In the genomic region with DNA sequence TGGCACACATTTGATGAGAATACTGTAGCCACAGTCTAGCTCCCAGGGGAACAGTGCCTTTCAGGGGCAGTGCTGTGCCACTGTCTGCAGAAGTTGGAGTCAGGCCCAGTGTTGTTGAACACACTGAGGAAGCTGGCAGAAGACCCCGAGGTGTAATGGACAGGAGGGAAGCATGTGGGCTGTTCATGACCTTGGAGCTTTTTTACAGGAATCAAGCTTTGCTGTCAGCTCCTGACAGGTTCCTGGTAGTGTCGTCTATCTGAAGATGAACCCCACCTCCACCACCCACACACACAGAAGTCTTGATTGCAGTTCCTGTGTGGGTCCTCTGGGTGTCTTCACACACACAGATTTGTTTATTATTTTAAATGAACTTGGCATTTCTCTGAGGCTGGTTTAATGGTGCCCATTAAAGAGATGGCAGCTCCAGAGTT, we compare ENCODE assay signal across 8 cellular contexts. TPM values are rescaled to one million over a fixed set of nuclear protein-coding genes. Genes with fewer than 3 reads are reported as not detected.
DNase-seq lines count a peak whose midpoint lies in the region; ATAC-seq and TF ChIP-seq lines count a peak whose summit lies in the region.

No MANE protein-coding gene starts in this region.

- H3K27ac Mint-ChIP-seq in CD8-positive, alpha-beta memory T cell = peak overlapping the region; percentile 78 to 96 (median 87)
- peak overlapping the region; percentile 83 for H3K27ac Mint-ChIP-seq in activated naive CD8-positive, alpha-beta T cell treated with anti-CD3 and anti-CD28 coated beads for 36 hours

- no peaks in the 10 kb centered on the region for H3K36me3 ChIP-seq in CD8-positive, alpha-beta memory T cell (ENCODE audit: insufficient read depth, low read length)
- no peaks in the 10 kb centered on the region for H3K36me3 ChIP-seq in prostate gland

- no peaks in the 10 kb centered on the region for H3K9me3 Mint-ChIP-seq in CD8-positive, alpha-beta memory T cell
- peaks cover 2% of the 10 kb centered on the region for H3K9me3 Mint-ChIP-seq in activated naive CD8-positive, alpha-beta T cell treated with anti-CD3 and anti-CD28 coated beads for 36 hours

- peak in 4 of 5 donors; percentile 36 to 69 (median 64) for DNase-seq in CD8-positive, alpha-beta memory T cell
- peak; percentile 47 for DNase-seq in NOMO-1 treated with dmso at 0.1 percent for 144 hours (lab: John Stamatoyannopoulos, UW; ENCODE audit: unreplicated experiment)
- DNase-seq in activated naive CD8-positive, alpha-beta T cell treated with anti-CD3 and anti-CD28 coated beads for 36 hours = peak; percentile 63
- no peak for DNase-seq in left lobe of liver (ENCODE audit: low spot score)
- no peak for DNase-seq in NCI-H1048 (lab: John Stamatoyannopoulos, UW)
- DNase-seq in prostate gland (ENCODE audit: low spot score) = no peak

- 33% methylated on average over 2 of the region's 2 CpGs for WGBS in prostate gland

- peak overlapping the region; percentile 20 for H3K27ac ChIP-seq in CD8-positive, alpha-beta memory T cell (ENCODE audit: low read depth, low read length)
- H3K27ac ChIP-seq in prostate gland = no peak overlapping the region

- H3K4me1 ChIP-seq in CD8-positive, alpha-beta memory T cell (ENCODE audit: insufficient read depth, low read length) = peaks cover 94% of the 10 kb centered on the region
- no peaks in the 10 kb centered on the region for H3K4me1 ChIP-seq in prostate gland (replicated peaks)

- peak in 2 of 4 experiments; percentile 17 to 28 for TF ChIP-seq CTCF in prostate gland (IDR thresholded peaks at IDR 0.05)

- intact Hi-C loops in prostate gland (cut with DNase I) = no loop called here

- POLR2A ChIA-PET in CD8-positive, alpha-beta memory T cell (lab: Charles Lee) = interaction anchor here (0.6 to 1.8 kb wide), 10 partner anchors 10 to 328 kb away, joined by 3 to 10 read pairs (median 4); a partner anchor contains a TSS

- H3K9me3 ChIP-seq in CD8-positive, alpha-beta memory T cell (ENCODE audit: low read length) = no peaks in the 10 kb centered on the region
- no peaks in the 10 kb centered on the region for H3K9me3 ChIP-seq in prostate gland

- H3K4me3 ChIP-seq in CD8-positive, alpha-beta memory T cell (ENCODE audit: low read length) = no peak overlapping the region
- no peak overlapping the region for H3K4me3 ChIP-seq in prostate gland

- no peaks in the 10 kb centered on the region for H3K27me3 Mint-ChIP-seq in CD8-positive, alpha-beta memory T cell
- H3K27me3 Mint-ChIP-seq in activated naive CD8-positive, alpha-beta T cell treated with anti-CD3 and anti-CD28 coated beads for 36 hours = no peaks in the 10 kb centered on the region

- no peaks in the 10 kb centered on the region for H3K27me3 ChIP-seq in CD8-positive, alpha-beta memory T cell (ENCODE audit: insufficient read depth, low read length, poor library complexity, severe bottlenecking)
- no peaks in the 10 kb centered on the region for H3K27me3 ChIP-seq in prostate gland (replicated peaks; ENCODE audit: insufficient read depth)

- H3K4me3 Mint-ChIP-seq in CD8-positive, alpha-beta memory T cell = peak overlapping the region; percentile 28 to 70 (median 64)
- no peak overlapping the region for H3K4me3 Mint-ChIP-seq in activated naive CD8-positive, alpha-beta T cell treated with anti-CD3 and anti-CD28 coated beads for 36 hours

- peaks cover 89 to 95% (median 94%) of the 10 kb centered on the region in 3 donors for H3K4me1 Mint-ChIP-seq in CD8-positive, alpha-beta memory T cell
- H3K4me1 Mint-ChIP-seq in activated naive CD8-positive, alpha-beta T cell treated with anti-CD3 and anti-CD28 coated beads for 36 hours = peaks cover 83% of the 10 kb centered on the region

- H3K36me3 Mint-ChIP-seq in CD8-positive, alpha-beta memory T cell = peaks cover 0 to 13% (median 4%) of the 10 kb centered on the region in 3 donors
- peaks cover 52% of the 10 kb centered on the region for H3K36me3 Mint-ChIP-seq in activated naive CD8-positive, alpha-beta T cell treated with anti-CD3 and anti-CD28 coated beads for 36 hours

- peak; percentile 71 for ATAC-seq in GM19035 (IDR thresholded peaks at IDR 0.05; ENCODE audit: unreplicated experiment)
- peak; percentile 69 for ATAC-seq in HG03097 (IDR thresholded peaks at IDR 0.05; ENCODE audit: low FRiP score, unreplicated experiment)
- ATAC-seq in left lobe of liver = peak; percentile 83

- CTCF ChIA-PET in CD8-positive, alpha-beta memory T cell (lab: Charles Lee) = interaction anchor here (0.6 to 7.4 kb wide), 43 partner anchors 9 to 328 kb away, joined by 3 to 82 read pairs (median 5); a partner anchor contains a TSS

- TF ChIP-seq POLR2A in prostate gland (IDR thresholded peaks at IDR 0.05) = no peak

RNA-seq across cellular contexts. Expression of a gene that starts 40.3 kb away (rescaled TPM):
- 100 to 1,000 TPM; 295 to 311 TPM for total RNA-seq in CD8-positive, alpha-beta memory T cell
- 207 TPM for polyA plus RNA-seq in CD8-positive, alpha-beta memory T cell
- 100 to 1,000 TPM; 176 to 178 TPM for total RNA-seq in activated naive CD8-positive, alpha-beta T cell treated with anti-CD3 and anti-CD28 coated beads for 36 hours
- total RNA-seq in left lobe of liver (2.4 TPM), prostate gland (10 to 100 TPM; 21.6 to 40.0 TPM)

Comparison
In these comparisons a context has a peak if more than half of its experiments do, and no peak if none do; other contexts are left out.
1. DNase-seq: peak in CD8-positive, alpha-beta memory T cell (4 of 5), NOMO-1 treated with dmso at 0.1 percent for 144 hours (single experiment) and activated naive CD8-positive, alpha-beta T cell treated with anti-CD3 and anti-CD28 coated beads for 36 hours (single experiment); none in left lobe of liver (single experiment), NCI-H1048 (single experiment) and prostate gland (single experiment).
2. RNA of a gene that starts 40.3 kb away (total RNA-seq): 295 to 311 TPM in CD8-positive, alpha-beta memory T cell and 176 to 178 TPM in activated naive CD8-positive, alpha-beta T cell treated with anti-CD3 and anti-CD28 coated beads for 36 hours; 21.6 to 40.0 TPM in prostate gland and 2.4 TPM in left lobe of liver (single experiment); every median in the first group is over 4 times any median in the second.
3. Peak in every context shown above with its lines, with median percentiles within 50 percentile points of each other: ATAC-seq.